Comparison of ENCODE assay signal across 8 cellular contexts in genomic region chr11:57667715-57668466, GRCh38. TPM values are rescaled to one million over a fixed set of nuclear protein-coding genes. Genes with fewer than 3 reads are reported as not detected.
DNase-seq lines count a peak whose midpoint lies in the region; ATAC-seq and TF ChIP-seq lines count a peak whose summit lies in the region.

Gene ZDHHC5, plus strand, starts transcription at chr11:57668114. Its CDS starts 4,977 bp downstream, at chr11:57673091.

- no peaks in the 10 kb centered on the region for H3K27me3 Mint-ChIP-seq in activated naive CD4-positive, alpha-beta T cell treated with anti-CD3 and anti-CD28 coated beads for 36 hours (ENCODE audit: low read depth)

- H3K9me3 ChIP-seq in gastroesophageal sphincter, result no peaks in the 10 kb centered on the region

- TF ChIP-seq POLR2A in gastroesophageal sphincter (IDR thresholded peaks at IDR 0.05), result peak; percentile 82 to 88

- H3K36me3 ChIP-seq in gastroesophageal sphincter, result peaks cover 0 to 19% of the 10 kb centered on the region in 2 donors

- H3K4me3 ChIP-seq in gastroesophageal sphincter, result peak within 1 kb of the TSS; percentile 74 to 95

- peak within 1 kb of the TSS; percentile 97 for H3K27ac Mint-ChIP-seq in activated naive CD4-positive, alpha-beta T cell treated with anti-CD3 and anti-CD28 coated beads for 36 hours

- H3K27ac ChIP-seq in gastroesophageal sphincter, result peak within 1 kb of the TSS; percentile 92 to 95 (median 94)

- TF ChIP-seq EP300 in gastroesophageal sphincter (IDR thresholded peaks at IDR 0.05), result no peak

- no peaks in the 10 kb centered on the region for H3K9me3 Mint-ChIP-seq in activated naive CD4-positive, alpha-beta T cell treated with anti-CD3 and anti-CD28 coated beads for 36 hours

- peak; percentile 94 for ATAC-seq in gastroesophageal sphincter

- H3K27me3 ChIP-seq in gastroesophageal sphincter, result no peaks in the 10 kb centered on the region

- intact Hi-C loops in activated naive CD4-positive, alpha-beta T cell treated with anti-CD3 and anti-CD28 coated beads for 36 hours (cut with micrococcal nuclease), result loop anchor here (1.0 to 5.0 kb wide), 13 partner anchors 11 to 1474 kb away; partner anchors contain the start of genes CLP1, FAM111A, MED19 and SELENOH

- peak in 3 of 4 experiments; percentile 59 to 72 (median 67) for TF ChIP-seq CTCF in gastroesophageal sphincter (IDR thresholded peaks at IDR 0.05)

- H3K4me1 ChIP-seq in gastroesophageal sphincter, result peaks cover 0 to 44% (median 20%) of the 10 kb centered on the region in 3 donors

- POLR2A ChIA-PET in HEK293T (lab: Yijun Ruan, JAX), result interaction anchor here (1.6 kb wide), 2 partner anchors 8 to 74 kb away, joined by 4 to 5 read pairs; partner anchors contain the start of gene SELENOH

- DNase-seq in GM04504 (ENCODE audit: low read depth) (peak; percentile 99), HEK293T (ENCODE audit: extremely low spot score) (peak; percentile 94), NAMALWA (ENCODE audit: low spot score) (peak; percentile 98), SK-N-DZ (ENCODE audit: low spot score) (peak; percentile 100), non-pigmented ciliary epithelial cell (ENCODE audit: low read depth) (peak; percentile 99), superior temporal gyrus (ENCODE audit: extremely low spot score) (peak; percentile 99)
- DNase-seq in activated naive CD4-positive, alpha-beta T cell treated with anti-CD3 and anti-CD28 coated beads for 36 hours, result peak; percentile 99

- peaks cover 9% of the 10 kb centered on the region for H3K36me3 Mint-ChIP-seq in activated naive CD4-positive, alpha-beta T cell treated with anti-CD3 and anti-CD28 coated beads for 36 hours (ENCODE audit: low read depth)

- CTCF ChIA-PET in HEK293T (lab: Yijun Ruan, JAX), result interaction anchor here (0.6 kb wide), 1 partner anchor 171 kb away, joined by 3 read pairs; no protein-coding TSS in a partner anchor
- CTCF ChIA-PET in activated naive CD4-positive, alpha-beta T cell treated with anti-CD3 and anti-CD28 coated beads for 36 hours (lab: Charles Lee), result interaction anchor here (1.2 kb wide), 1 partner anchor 174 kb away, joined by 5 read pairs; no protein-coding TSS in a partner anchor

- H3K4me3 Mint-ChIP-seq in activated naive CD4-positive, alpha-beta T cell treated with anti-CD3 and anti-CD28 coated beads for 36 hours, result peak within 1 kb of the TSS; percentile 91

- 1% methylated on average over 39 of the region's 103 CpGs; no CpG with 5 or more reads in 1 of the 2 donors for WGBS in gastroesophageal sphincter (ENCODE audit: low coverage in 1 of 2), 2 donors

- peaks cover 43% of the 10 kb centered on the region for H3K4me1 Mint-ChIP-seq in activated naive CD4-positive, alpha-beta T cell treated with anti-CD3 and anti-CD28 coated beads for 36 hours (ENCODE audit: low read depth)

TF ChIP-seq in HEK293T, 16 proteins besides CTCF, POLR2A, EP300 and RAD21:
- TF ChIP-seq L3MBTL2 (conservative IDR thresholded peaks at IDR 0.05), result peak; percentile 41; the same call in 1 of the 2 replicates
- no peak for TF ChIP-seq ELF4 (IDR thresholded peaks at IDR 0.05)
- no peak for TF ChIP-seq NFRKB (IDR thresholded peaks at IDR 0.05)
TF ChIP-seq in HEK293T: peak in this region for 1.

RNA-seq across cellular contexts. Expression of gene ZDHHC5, which starts in this region (rescaled TPM):
- 16.8 and 18.5 TPM in 2 replicates for polyA plus RNA-seq in SK-N-DZ (2014; cell fraction: cytosol; rRNA removed)
- polyA plus RNA-seq in SK-N-DZ (2014; cell fraction: nucleus; rRNA removed), result 19.4 and 21.1 TPM in 2 replicates
- total RNA-seq in activated naive CD4-positive, alpha-beta T cell treated with anti-CD3 and anti-CD28 coated beads for 36 hours, result 10 to 100 TPM; 38.5 to 46.6 TPM
- total RNA-seq in gastroesophageal sphincter, result 10 to 100 TPM; 34.3 to 52.1 (median 45.8) TPM

Comparison
In these comparisons a context has a peak if more than half of its experiments do, and no peak if none do; other contexts are left out.
1. Peak in every context shown above with its lines: DNase-seq, ATAC-seq, H3K4me3 ChIP-seq and H3K27ac ChIP-seq.